12 cellular contexts compared by ENCODE assay signal in the genomic region with DNA sequence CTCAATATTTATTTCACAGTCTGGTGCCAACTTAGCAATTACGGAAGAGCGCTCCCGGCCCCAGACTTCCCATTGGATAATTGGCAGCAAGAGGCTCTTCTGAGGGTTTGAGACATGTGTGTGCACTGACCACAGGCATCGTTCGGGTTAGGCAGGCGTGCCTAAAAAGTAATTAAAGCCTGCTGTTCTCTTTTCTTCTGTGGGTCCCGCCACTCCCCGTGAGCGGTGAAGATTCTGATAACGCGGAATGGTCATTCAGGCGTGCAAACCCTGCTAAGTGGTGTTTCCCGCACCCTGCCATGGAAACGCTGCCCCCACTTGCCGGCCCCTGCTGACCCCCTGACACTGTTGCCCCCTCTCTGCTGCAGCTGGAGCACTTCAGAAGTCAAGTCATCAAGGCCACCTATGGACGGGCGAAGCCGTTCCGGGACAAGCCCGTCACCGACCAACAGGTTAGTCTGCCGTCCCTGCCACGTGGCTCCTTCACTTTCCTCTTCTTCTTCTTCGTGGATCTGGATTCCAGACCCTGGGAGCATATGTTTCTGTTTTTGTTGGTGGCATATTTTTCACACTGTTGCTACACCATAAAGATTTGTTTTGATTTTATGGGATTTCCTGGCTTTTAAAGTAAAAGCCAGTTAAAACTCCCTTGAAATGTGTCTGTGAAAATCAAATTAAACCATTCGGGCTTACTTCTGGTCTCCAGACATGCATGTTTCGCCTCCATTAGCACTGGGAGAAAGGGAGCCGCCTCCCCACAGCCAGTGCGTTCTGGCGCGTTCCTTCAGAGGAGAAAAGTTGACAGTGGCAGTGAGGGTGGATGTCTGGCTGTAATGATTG.
DNase-seq lines count a peak whose midpoint lies in the region; ATAC-seq and TF ChIP-seq lines count a peak whose summit lies in the region.
"Had no signal": no experiment of that assay in that cellular context is flagged by ENCODE, and none has a peak within 500 bp of the region (broad histone marks: within the 10 kb centered on the region; RNA-seq: fewer than 3 reads in every experiment).

No MANE protein-coding gene starts in this region.

- no peak for TF ChIP-seq CTCF in brain (conservative IDR thresholded peaks at IDR 0.05)

- intact Hi-C loops in aorta (cut with DNase I): loop anchor here (10.0 kb wide), 1 partner anchor 198 kb away; a partner anchor contains a TSS

- H3K18ac ChIP-seq in neuronal stem cell (ENCODE audit: low read length): peak overlapping the region; percentile 68

- no peak overlapping the region for H3K14ac ChIP-seq in neuronal stem cell (ENCODE audit: low read length)

- peak overlapping the region; percentile 44 for H3K4me2 ChIP-seq in neuronal stem cell (ENCODE audit: insufficient read depth, low read length, poor library complexity, severe bottlenecking)

- peak overlapping the region; percentile 66 for H2AFZ ChIP-seq in neuronal stem cell (ENCODE audit: low read length)

- peaks cover 4% of the 10 kb centered on the region for H3K27me3 Mint-ChIP-seq in brain

- H3K27ac ChIP-seq in neuronal stem cell (replicated peaks; ENCODE audit: low read length): peak overlapping the region; percentile 26
- no peak overlapping the region for H3K27ac ChIP-seq in aorta (ENCODE audit: low read depth in 1 of 2, low read length in 2 of 2)

- H3K9ac ChIP-seq in neuronal stem cell (ENCODE audit: low read depth, low read length, poor library complexity): no peak overlapping the region

- H3K4me1 ChIP-seq in neuronal stem cell (ENCODE audit: control insufficient read depth in 2 of 2, insufficient read depth in 1 of 2, low read depth in 1 of 2, low read length in 2 of 2) (peaks cover 20 to 27% of the 10 kb centered on the region in 2 donors), aorta (ENCODE audit: control insufficient read depth in 1 of 2, insufficient read depth in 2 of 2, low read length in 2 of 2) (peaks cover 0 to 1% of the 10 kb centered on the region in 2 donors)

- no CpG with 5 or more reads among the region's 30 CpGs for WGBS in neuronal stem cell (ENCODE audit: extremely low coverage in 2 of 2, insufficient read length in 2 of 2, insufficient replicate concordance in 1 of 2), 2 donors
- WGBS in aorta, 2 donors: 49 to 72% methylated on average over 30 of the region's 30 CpGs

- H3K9me3 ChIP-seq in neuronal stem cell (replicated peaks in 1 of 2; ENCODE audit: control insufficient read depth in 2 of 2, insufficient read depth in 1 of 2, low read depth in 1 of 2, low read length in 2 of 2): no peaks in the 10 kb centered on the region
- no peaks in the 10 kb centered on the region for H3K9me3 ChIP-seq in aorta (ENCODE audit: control insufficient read depth, low read length)

- H3K4ac ChIP-seq in neuronal stem cell (ENCODE audit: low read length): no peak overlapping the region

- no peak overlapping the region for H2BK15ac ChIP-seq in neuronal stem cell (ENCODE audit: low read length)

- H3K79me1 ChIP-seq in neuronal stem cell (ENCODE audit: low read depth, low read length): no peaks in the 10 kb centered on the region

- H2BK5ac ChIP-seq in neuronal stem cell (ENCODE audit: low read length): no peak overlapping the region

- no peak overlapping the region for H4K91ac ChIP-seq in neuronal stem cell (ENCODE audit: low read depth, low read length, poor library complexity)

- no peak overlapping the region for H2BK120ac ChIP-seq in neuronal stem cell (ENCODE audit: low read depth, low read length)

- DNase-seq in COR-L47 (lab: John Stamatoyannopoulos, UW) (peak; percentile 83), NCI-H146 treated with DMSO at 0.1 percent for 48 hours (lab: John Stamatoyannopoulos, UW; ENCODE audit: unreplicated experiment) (peak; percentile 45), neuronal stem cell (ENCODE audit: low spot score) (peak; percentile 50), RKO (ENCODE audit: low spot score) (no peak), aorta (no peak), NCI-H2081 (lab: John Stamatoyannopoulos, UW) (no peak)
- DNase-seq: activated T-cell treated with anti-CD3 and anti-CD28 coated beads, Interleukin-2, amount 50 U/mL, for 72 hours; CD4-positive, CD25-positive, alpha-beta regulatory T cell; central memory CD4-positive, alpha-beta T cell; NCI-H1694 treated with DMSO at 0.1 percent for 48 hours had no signal

- peak overlapping the region; percentile 35 to 90 (median 73) for H3K27ac Mint-ChIP-seq in brain
- H3K27ac Mint-ChIP-seq: activated T-cell treated with anti-CD3 and anti-CD28 coated beads, Interleukin-2, amount 50 U/mL, for 72 hours; CD4-positive, CD25-positive, alpha-beta regulatory T cell had no signal

- H3K4me3 ChIP-seq in neuronal stem cell (ENCODE audit: low read length in 2 of 2) (peak overlapping the region in 1 of 2 donors; percentile 33), aorta (ENCODE audit: low read length in 2 of 2) (no peak overlapping the region)

- H3K36me3 ChIP-seq in neuronal stem cell (replicated peaks in 1 of 2; ENCODE audit: control insufficient read depth in 2 of 2, insufficient read depth in 2 of 2, low read length in 2 of 2) (no peaks in the 10 kb centered on the region), aorta (ENCODE audit: control insufficient read depth in 1 of 2, insufficient read depth in 2 of 2, low read length in 1 of 2) (no peaks in the 10 kb centered on the region)

- H3K23ac ChIP-seq in neuronal stem cell (ENCODE audit: low read depth, low read length, poor library complexity): no peak overlapping the region

- no peaks in the 10 kb centered on the region for H3K36me3 Mint-ChIP-seq in brain
- H3K36me3 Mint-ChIP-seq: CD4-positive, CD25-positive, alpha-beta regulatory T cell had no signal

- ATAC-seq in aorta (ENCODE audit: low FRiP score) (no peak), GM21526 (IDR thresholded peaks at IDR 0.05; ENCODE audit: low FRiP score, unreplicated experiment) (no peak)
- ATAC-seq: activated T-cell treated with anti-CD3 and anti-CD28 coated beads, Interleukin-2, amount 50 U/mL, for 72 hours had no signal

- H4K8ac ChIP-seq in neuronal stem cell (ENCODE audit: low read depth, low read length): no peak overlapping the region

- no peak overlapping the region for H2BK12ac ChIP-seq in neuronal stem cell (ENCODE audit: low read length)

- peaks cover 0 to 12% (median 0%) of the 10 kb centered on the region in 5 experiments for H3K9me3 Mint-ChIP-seq in brain
- H3K9me3 Mint-ChIP-seq: activated T-cell treated with anti-CD3 and anti-CD28 coated beads, Interleukin-2, amount 50 U/mL, for 72 hours; CD4-positive, CD25-positive, alpha-beta regulatory T cell had no signal

- no peak overlapping the region for H2AK5ac ChIP-seq in neuronal stem cell (ENCODE audit: low read depth, low read length)

- peaks cover 0 to 31% (median 0%) of the 10 kb centered on the region in 3 experiments for H3K27me3 ChIP-seq in neuronal stem cell (ENCODE audit: control insufficient read depth in 3 of 3, insufficient read depth in 3 of 3, low read depth in 1 of 3, low read length in 3 of 3)
- no peaks in the 10 kb centered on the region for H3K27me3 ChIP-seq in aorta (ENCODE audit: control insufficient read depth in 1 of 2, insufficient read depth in 2 of 2, low read length in 1 of 2)

- peaks cover 73% of the 10 kb centered on the region for H3K4me1 Mint-ChIP-seq in brain

- peak overlapping the region; percentile 41 to 68 (median 65) for H3K4me3 Mint-ChIP-seq in brain
- H3K4me3 Mint-ChIP-seq: activated T-cell treated with anti-CD3 and anti-CD28 coated beads, Interleukin-2, amount 50 U/mL, for 72 hours; CD4-positive, CD25-positive, alpha-beta regulatory T cell had no signal

Comparison
In these comparisons a context has a peak if more than half of its experiments do, and no peak if none do; other contexts are left out.
1. DNase-seq: peak in COR-L47 (single experiment), NCI-H146 treated with DMSO at 0.1 percent for 48 hours (single experiment) and neuronal stem cell (single experiment); none in RKO (single experiment), aorta (0 of 2) and NCI-H2081 (0 of 2).